8 cellular contexts compared by ENCODE assay signal in the genomic region with DNA sequence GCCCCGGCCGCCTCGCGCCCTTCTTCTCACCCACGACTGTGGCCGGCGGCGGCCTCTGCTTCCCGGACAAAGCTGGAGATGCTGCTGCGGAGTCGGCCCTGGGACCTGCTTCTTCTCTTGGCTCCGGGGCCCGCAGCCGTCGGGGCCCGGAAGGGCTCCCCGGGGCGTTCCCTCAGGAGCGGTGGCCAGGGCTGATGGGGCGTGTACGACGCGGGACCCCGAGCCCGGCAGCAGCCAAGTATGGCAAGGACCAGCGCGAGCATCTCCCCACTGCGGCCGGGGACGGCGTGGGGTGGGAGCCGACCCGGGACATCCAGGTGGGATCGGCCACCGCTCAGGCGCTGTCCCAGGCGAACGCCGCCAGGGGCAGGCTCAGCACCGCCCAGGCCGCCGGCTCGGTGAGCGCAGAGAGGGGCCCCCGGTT. TPM values are rescaled to one million over a fixed set of nuclear protein-coding genes. Genes with fewer than 3 reads are reported as not detected.
DNase-seq lines count a peak whose midpoint lies in the region; ATAC-seq and TF ChIP-seq lines count a peak whose summit lies in the region.

No MANE protein-coding gene starts in this region.

- no peaks in the 10 kb centered on the region for H3K36me3 Mint-ChIP-seq in Caco-2 (ENCODE audit: insufficient read depth, unreplicated experiment)
- no peaks in the 10 kb centered on the region for H3K36me3 Mint-ChIP-seq in activated CD8-positive, alpha-beta T cell treated with anti-CD3 and anti-CD28 coated beads for 36 hours (ENCODE audit: low read depth)
- H3K36me3 Mint-ChIP-seq in activated T-helper 1 cell treated with anti-CD3 and anti-CD28 coated beads, Interleukin-12 subunit alpha, Interleukin-12 subunit beta, Interleukin-2, Interleukin-4 antibody, amounts not matched to agents 30 ng/mL and 10 ng/mL and 1 ng/mL, durations not matched to agents 14 hours and 24 hours and 36 hours (ENCODE audit: low read depth) = no peaks in the 10 kb centered on the region

- peaks cover 12% of the 10 kb centered on the region for H3K9me3 Mint-ChIP-seq in Caco-2 (ENCODE audit: unreplicated experiment)
- H3K9me3 Mint-ChIP-seq in activated CD8-positive, alpha-beta T cell treated with anti-CD3 and anti-CD28 coated beads for 36 hours = no peaks in the 10 kb centered on the region
- H3K9me3 Mint-ChIP-seq in activated T-helper 1 cell treated with anti-CD3 and anti-CD28 coated beads, Interleukin-12 subunit alpha, Interleukin-12 subunit beta, Interleukin-2, Interleukin-4 antibody, amounts not matched to agents 30 ng/mL and 10 ng/mL and 1 ng/mL, durations not matched to agents 14 hours and 24 hours and 36 hours = peaks cover 4% of the 10 kb centered on the region

- BruUV-seq in Caco-2 (replicated peaks; lab: Mats Ljungman, UMichigan) = no TSS peak

- no peak for ATAC-seq in activated CD8-positive, alpha-beta T cell treated with anti-CD3 and anti-CD28 coated beads for 36 hours
- ATAC-seq in psoas muscle (peak in 3 of 4 donors; percentile 31 to 36 (median 32)), GM19324 (IDR thresholded peaks at IDR 0.05; ENCODE audit: low FRiP score, unreplicated experiment) (no peak)

- DNase-seq in Caco-2 = no peak
- DNase-seq in activated CD8-positive, alpha-beta T cell treated with anti-CD3 and anti-CD28 coated beads for 36 hours = no peak
- no peak for DNase-seq in right atrium auricular region (ENCODE audit: low spot score)
- peak in 1 of 2 donors; percentile 28 for DNase-seq in psoas muscle
- DNase-seq in activated T-helper 1 cell treated with anti-CD3 and anti-CD28 coated beads, Interleukin-12 subunit alpha, Interleukin-12 subunit beta, Interleukin-2, Interleukin-4 antibody, amounts not matched to agents 30 ng/mL and 10 ng/mL and 1 ng/mL, durations not matched to agents 14 hours and 24 hours and 36 hours (ENCODE audit: low spot score) = no peak
- no peak for DNase-seq in mucosa of gallbladder (ENCODE audit: low spot score)
- no peak for DNase-seq in SHP77 (lab: John Stamatoyannopoulos, UW)

- WGBS in psoas muscle, 3 donors = 1 to 2% (median 2%) methylated on average over 31 to 45 of the region's 45 CpGs

- H3K27ac Mint-ChIP-seq in Caco-2 (ENCODE audit: unreplicated experiment) = no peak overlapping the region
- H3K27ac Mint-ChIP-seq in activated CD8-positive, alpha-beta T cell treated with anti-CD3 and anti-CD28 coated beads for 36 hours = no peak overlapping the region
- no peak overlapping the region for H3K27ac Mint-ChIP-seq in activated T-helper 1 cell treated with anti-CD3 and anti-CD28 coated beads, Interleukin-12 subunit alpha, Interleukin-12 subunit beta, Interleukin-2, Interleukin-4 antibody, amounts not matched to agents 30 ng/mL and 10 ng/mL and 1 ng/mL, durations not matched to agents 14 hours and 24 hours and 36 hours

- intact Hi-C loops in Caco-2 (cut with micrococcal nuclease; ENCODE audit: unreplicated experiment) = no loop called here
- intact Hi-C loops in activated CD8-positive, alpha-beta T cell treated with anti-CD3 and anti-CD28 coated beads for 36 hours (cut with micrococcal nuclease) = loop anchor here (10.0 kb wide), 1 partner anchor 350 kb away; no protein-coding TSS in a partner anchor
- intact Hi-C loops in psoas muscle (cut with DNase I) = loop anchor here in 1 of 2 donors (1.0 kb wide), 1 partner anchor 27 kb away; a partner anchor contains a TSS
- intact Hi-C loops in activated T-helper 1 cell treated with anti-CD3 and anti-CD28 coated beads, Interleukin-12 subunit alpha, Interleukin-12 subunit beta, Interleukin-2, Interleukin-4 antibody, amounts not matched to agents 30 ng/mL and 10 ng/mL and 1 ng/mL, durations not matched to agents 14 hours and 24 hours and 36 hours (cut with micrococcal nuclease) = loop anchor here (10.0 kb wide), 1 partner anchor 200 kb away; no protein-coding TSS in a partner anchor

- no peaks in the 10 kb centered on the region for H3K36me3 ChIP-seq in Caco-2 (ENCODE audit: control insufficient read depth, insufficient read depth, low read length)
- H3K36me3 ChIP-seq in right atrium auricular region = no peaks in the 10 kb centered on the region
- H3K36me3 ChIP-seq in psoas muscle (ENCODE audit: insufficient read depth in 1 of 2, low read depth in 1 of 2) = no peaks in the 10 kb centered on the region

- H3K4me3 ChIP-seq in Caco-2 (ENCODE audit: low read depth, low read length) (peak overlapping the region; percentile 68), right atrium auricular region (peak overlapping the region; percentile 42 to 55), psoas muscle (peak overlapping the region; percentile 71)

- CTCF ChIA-PET in Caco-2 (lab: Charles Lee) = interaction anchor here (1.1 kb wide), 1 partner anchor 114 kb away, joined by 6 read pairs; no protein-coding TSS in a partner anchor
- CTCF ChIA-PET in activated CD8-positive, alpha-beta T cell treated with anti-CD3 and anti-CD28 coated beads for 36 hours (lab: Charles Lee) = interaction anchor here (0.9 kb wide), 1 partner anchor 292 kb away, joined by 3 read pairs; no protein-coding TSS in a partner anchor

- H3K4me1 ChIP-seq in Caco-2 (peaks cover 6% of the 10 kb centered on the region), right atrium auricular region (peaks cover 0 to 43% of the 10 kb centered on the region in 2 donors), psoas muscle (peaks cover 16% of the 10 kb centered on the region)

- peaks cover 10% of the 10 kb centered on the region for H3K27me3 Mint-ChIP-seq in Caco-2 (ENCODE audit: insufficient read depth, unreplicated experiment)
- H3K27me3 Mint-ChIP-seq in activated CD8-positive, alpha-beta T cell treated with anti-CD3 and anti-CD28 coated beads for 36 hours = peaks cover 49% of the 10 kb centered on the region
- H3K27me3 Mint-ChIP-seq in activated T-helper 1 cell treated with anti-CD3 and anti-CD28 coated beads, Interleukin-12 subunit alpha, Interleukin-12 subunit beta, Interleukin-2, Interleukin-4 antibody, amounts not matched to agents 30 ng/mL and 10 ng/mL and 1 ng/mL, durations not matched to agents 14 hours and 24 hours and 36 hours (ENCODE audit: insufficient read depth) = peaks cover 54% of the 10 kb centered on the region

- H3K27me3 ChIP-seq in Caco-2 (replicated peaks; ENCODE audit: control insufficient read depth, insufficient read depth, low read length) (no peaks in the 10 kb centered on the region), right atrium auricular region (peaks cover 0 to 11% of the 10 kb centered on the region in 2 donors), psoas muscle (ENCODE audit: insufficient read depth in 3 of 3, low read length in 2 of 3) (peaks cover 0 to 64% (median 14%) of the 10 kb centered on the region in 3 donors)

- H3K9me3 ChIP-seq in Caco-2 (no peaks in the 10 kb centered on the region), right atrium auricular region (no peaks in the 10 kb centered on the region), psoas muscle (no peaks in the 10 kb centered on the region)

- peak overlapping the region; percentile 90 for H3K4me3 Mint-ChIP-seq in Caco-2 (ENCODE audit: unreplicated experiment)
- H3K4me3 Mint-ChIP-seq in activated CD8-positive, alpha-beta T cell treated with anti-CD3 and anti-CD28 coated beads for 36 hours = peak overlapping the region; percentile 15
- no peak overlapping the region for H3K4me3 Mint-ChIP-seq in activated T-helper 1 cell treated with anti-CD3 and anti-CD28 coated beads, Interleukin-12 subunit alpha, Interleukin-12 subunit beta, Interleukin-2, Interleukin-4 antibody, amounts not matched to agents 30 ng/mL and 10 ng/mL and 1 ng/mL, durations not matched to agents 14 hours and 24 hours and 36 hours

- TF ChIP-seq CTCF in Caco-2 (IDR thresholded peaks at IDR 0.05; ENCODE audit: insufficient read depth in 1 of 2, low read depth in 1 of 2, low read length in 1 of 2, severe bottlenecking in 1 of 2, unreplicated experiment in 1 of 2) = no peak
- TF ChIP-seq CTCF in activated CD8-positive, alpha-beta T cell treated with anti-CD3 and anti-CD28 coated beads for 36 hours (IDR thresholded peaks at IDR 0.05) = no peak
- no peak for TF ChIP-seq CTCF in right atrium auricular region (IDR thresholded peaks at IDR 0.05)
- no peak for TF ChIP-seq CTCF in psoas muscle (IDR thresholded peaks at IDR 0.05)

- POLR2A ChIA-PET in Caco-2 (lab: Charles Lee) = interaction anchor here (2.6 kb wide), 1 partner anchor 28 kb away, joined by 24 read pairs; a partner anchor contains a TSS
- POLR2A ChIA-PET in activated CD8-positive, alpha-beta T cell treated with anti-CD3 and anti-CD28 coated beads for 36 hours (lab: Charles Lee) = interaction anchor here (0.6 to 1.1 kb wide), 2 partner anchors 28 to 667 kb away, joined by 3 read pairs; a partner anchor contains a TSS

- H3K4me1 Mint-ChIP-seq in Caco-2 (ENCODE audit: low read depth, unreplicated experiment) = no peaks in the 10 kb centered on the region
- peaks cover 7% of the 10 kb centered on the region for H3K4me1 Mint-ChIP-seq in activated CD8-positive, alpha-beta T cell treated with anti-CD3 and anti-CD28 coated beads for 36 hours (ENCODE audit: low read depth)
- peaks cover 5% of the 10 kb centered on the region for H3K4me1 Mint-ChIP-seq in activated T-helper 1 cell treated with anti-CD3 and anti-CD28 coated beads, Interleukin-12 subunit alpha, Interleukin-12 subunit beta, Interleukin-2, Interleukin-4 antibody, amounts not matched to agents 30 ng/mL and 10 ng/mL and 1 ng/mL, durations not matched to agents 14 hours and 24 hours and 36 hours (ENCODE audit: low read depth)

- H3K27ac ChIP-seq in right atrium auricular region (peak overlapping the region in 1 of 2 donors; percentile 30), psoas muscle (peak overlapping the region; percentile 55)

RNA-seq across cellular contexts. Expression of a gene that starts 27.6 kb away (rescaled TPM):
- total RNA-seq in Caco-2 (2022) (36.3 and 38.2 TPM in 2 replicates), right atrium auricular region (10 to 100 TPM; 10.5 to 11.2 TPM), psoas muscle (10 to 100 TPM; 13.6 to 27.1 (median 22.2) TPM), mucosa of gallbladder (10.4 TPM)
- 10 to 100 TPM; 27.6 to 28.1 TPM for total RNA-seq in activated CD8-positive, alpha-beta T cell treated with anti-CD3 and anti-CD28 coated beads for 36 hours
- 10 to 100 TPM; 13.1 to 30.2 (median 28.5) TPM for polyA plus RNA-seq in psoas muscle
- 35.6 and 36.5 TPM in 2 replicates for total RNA-seq in activated T-helper 1 cell treated with anti-CD3 and anti-CD28 coated beads, Interleukin-12 subunit alpha, Interleukin-12 subunit beta, Interleukin-2, Interleukin-4 antibody, amounts not matched to agents 30 ng/mL and 10 ng/mL and 1 ng/mL, durations not matched to agents 14 hours and 24 hours and 36 hours

Comparison
In these comparisons a context has a peak if more than half of its experiments do, and no peak if none do; other contexts are left out.
1. ATAC-seq: peak in psoas muscle (3 of 4); none in activated CD8-positive, alpha-beta T cell treated with anti-CD3 and anti-CD28 coated beads for 36 hours (single experiment) and GM19324 (single experiment).
2. Peak in every context shown above with its lines, with median percentiles within 50 percentile points of each other: H3K4me3 ChIP-seq.